ENCODE assay signal across 1 cellular context in genomic region chr7:152436279-152437147, GRCh38.
A peak's percentile ranks its signal among the peaks of the same experiment; 100 is the strongest.
TF ChIP-seq lines count a peak whose summit lies in the region.

No MANE protein-coding gene starts in this region.

TF ChIP-seq in K562, 482 proteins besides CTCF, POLR2A, EP300 and RAD21 (continued from another document):
- TF ChIP-seq ZNF584 (CRISPR knock-in tag; IDR thresholded peaks at IDR 0.05; ENCODE audit: low read depth) (peak; percentile 69; the same call in 1 of the 2 replicates), ETV5 (CRISPR knock-in tag; IDR thresholded peaks at IDR 0.05; ENCODE audit: low read depth) (peak; percentile 69), NEUROD1 (IDR thresholded peaks at IDR 0.05; ENCODE audit: borderline replicate concordance, low read depth, low read length, partially characterized antibody) (peak; percentile 100), ZBTB8A (IDR thresholded peaks at IDR 0.05; ENCODE audit: partially characterized antibody) (no peak), SMARCE1 (IDR thresholded peaks at IDR 0.05) (peak; percentile 38; the same call in 1 of the 2 replicates), ZNF695 (CRISPR knock-in tag; IDR thresholded peaks at IDR 0.05) (no peak), GABPA (tag; conservative IDR thresholded peaks at IDR 0.05; ENCODE audit: low read depth) (peak; percentile 63; the same call in 1 of the 2 replicates), SMAD2 (IDR thresholded peaks at IDR 0.05; ENCODE audit: low read depth, low read length) (no peak), NRF1 (conservative IDR thresholded peaks at IDR 0.05 in 1 of 2, IDR thresholded peaks at IDR 0.05 in 1 of 2) (peak; percentile 78 to 80; a peak in 3 of 4 replicates), MTA3 (IDR thresholded peaks at IDR 0.05; ENCODE audit: borderline replicate concordance) (peak; percentile 52), SAFB (IDR thresholded peaks at IDR 0.05; ENCODE audit: borderline replicate concordance, low read depth, low read length) (peak; percentile 90), POLR2AphosphoS5 (IDR thresholded peaks at IDR 0.05; ENCODE audit: control insufficient read depth, insufficient read depth, low read depth, low read length) (peak; percentile 81), MXI1 (IDR thresholded peaks at IDR 0.05; ENCODE audit: low read depth, low read length) (peak; percentile 64; the same call in 1 of the 2 replicates), ATF1 (CRISPR knock-in tag; IDR thresholded peaks at IDR 0.05) (peak; percentile 61; the same call in 1 of the 2 replicates), ATF1 (tag; IDR thresholded peaks at IDR 0.05) (peak; percentile 89), GATAD2B (IDR thresholded peaks at IDR 0.05; ENCODE audit: borderline replicate concordance) (peak; percentile 94), ZNF696 (CRISPR knock-in tag; conservative IDR thresholded peaks at IDR 0.05) (no peak), CHD2 (IDR thresholded peaks at IDR 0.05; ENCODE audit: low read depth, low read length) (peak; percentile 56), ZNF592 (IDR thresholded peaks at IDR 0.05) (peak; percentile 95), FOXJ2 (tag; IDR thresholded peaks at IDR 0.05) (peak; percentile 77), MAZ (CRISPR knock-in tag; conservative IDR thresholded peaks at IDR 0.05 in 1 of 2, IDR thresholded peaks at IDR 0.05 in 1 of 2) (peak; percentile 92 to 98), JUN (IDR thresholded peaks at IDR 0.05; ENCODE audit: borderline replicate concordance, low read depth, low read length) (peak; percentile 69), JUN (CRISPR knock-in tag; IDR thresholded peaks at IDR 0.05; ENCODE audit: borderline replicate concordance) (no peak), NKRF (IDR thresholded peaks at IDR 0.05; ENCODE audit: borderline replicate concordance) (no peak; the same call in 1 of the 2 replicates), ZNF740 (CRISPR knock-in tag; IDR thresholded peaks at IDR 0.05) (peak; percentile 87), ZNF740 (tag; IDR thresholded peaks at IDR 0.05) (peak in 1 of 2 experiments; percentile 88; a peak in 1 of 4 replicates), SMC3 (conservative IDR thresholded peaks at IDR 0.05; ENCODE audit: insufficient read depth, low read depth, low read length) (peak; percentile 39; the same call in 1 of the 2 replicates), CHCHD3 (CRISPR knock-in tag; IDR thresholded peaks at IDR 0.05) (peak; percentile 68; the same call in 1 of the 2 replicates), KHSRP (IDR thresholded peaks at IDR 0.05) (no peak), DEAF1 (CRISPR knock-in tag; IDR thresholded peaks at IDR 0.05) (peak; percentile 44; the same call in 1 of the 2 replicates), CREB1 (IDR thresholded peaks at IDR 0.05) (peak; percentile 90), CREB1 (CRISPR knock-in tag; IDR thresholded peaks at IDR 0.05) (peak; percentile 89), ZNF699 (CRISPR knock-in tag; IDR thresholded peaks at IDR 0.05; ENCODE audit: insufficient replicate concordance) (no peak), ZNF398 (CRISPR knock-in tag; IDR thresholded peaks at IDR 0.05) (no peak)
- TF ChIP-seq, protein P1, sequence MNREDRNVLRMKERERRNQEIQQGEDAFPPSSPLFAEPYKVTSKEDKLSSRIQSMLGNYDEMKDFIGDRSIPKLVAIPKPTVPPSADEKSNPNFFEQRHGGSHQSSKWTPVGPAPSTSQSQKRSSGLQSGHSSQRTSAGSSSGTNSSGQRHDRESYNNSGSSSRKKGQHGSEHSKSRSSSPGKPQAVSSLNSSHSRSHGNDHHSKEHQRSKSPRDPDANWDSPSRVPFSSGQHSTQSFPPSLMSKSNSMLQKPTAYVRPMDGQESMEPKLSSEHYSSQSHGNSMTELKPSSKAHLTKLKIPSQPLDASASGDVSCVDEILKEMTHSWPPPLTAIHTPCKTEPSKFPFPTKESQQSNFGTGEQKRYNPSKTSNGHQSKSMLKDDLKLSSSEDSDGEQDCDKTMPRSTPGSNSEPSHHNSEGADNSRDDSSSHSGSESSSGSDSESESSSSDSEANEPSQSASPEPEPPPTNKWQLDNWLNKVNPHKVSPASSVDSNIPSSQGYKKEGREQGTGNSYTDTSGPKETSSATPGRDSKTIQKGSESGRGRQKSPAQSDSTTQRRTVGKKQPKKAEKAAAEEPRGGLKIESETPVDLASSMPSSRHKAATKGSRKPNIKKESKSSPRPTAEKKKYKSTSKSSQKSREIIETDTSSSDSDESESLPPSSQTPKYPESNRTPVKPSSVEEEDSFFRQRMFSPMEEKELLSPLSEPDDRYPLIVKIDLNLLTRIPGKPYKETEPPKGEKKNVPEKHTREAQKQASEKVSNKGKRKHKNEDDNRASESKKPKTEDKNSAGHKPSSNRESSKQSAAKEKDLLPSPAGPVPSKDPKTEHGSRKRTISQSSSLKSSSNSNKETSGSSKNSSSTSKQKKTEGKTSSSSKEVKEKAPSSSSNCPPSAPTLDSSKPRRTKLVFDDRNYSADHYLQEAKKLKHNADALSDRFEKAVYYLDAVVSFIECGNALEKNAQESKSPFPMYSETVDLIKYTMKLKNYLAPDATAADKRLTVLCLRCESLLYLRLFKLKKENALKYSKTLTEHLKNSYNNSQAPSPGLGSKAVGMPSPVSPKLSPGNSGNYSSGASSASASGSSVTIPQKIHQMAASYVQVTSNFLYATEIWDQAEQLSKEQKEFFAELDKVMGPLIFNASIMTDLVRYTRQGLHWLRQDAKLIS (CRISPR knock-in tag; IDR thresholded peaks at IDR 0.05) = peak; percentile 93; the same call in 1 of the 2 replicates
- TF ChIP-seq, protein P2, sequence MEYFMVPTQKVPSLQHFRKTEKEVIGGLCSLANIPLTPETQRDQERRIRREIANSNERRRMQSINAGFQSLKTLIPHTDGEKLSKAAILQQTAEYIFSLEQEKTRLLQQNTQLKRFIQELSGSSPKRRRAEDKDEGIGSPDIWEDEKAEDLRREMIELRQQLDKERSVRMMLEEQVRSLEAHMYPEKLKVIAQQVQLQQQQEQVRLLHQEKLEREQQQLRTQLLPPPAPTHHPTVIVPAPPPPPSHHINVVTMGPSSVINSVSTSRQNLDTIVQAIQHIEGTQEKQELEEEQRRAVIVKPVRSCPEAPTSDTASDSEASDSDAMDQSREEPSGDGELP (CRISPR knock-in tag; IDR thresholded peaks at IDR 0.05; ENCODE audit: borderline replicate concordance) = peak; percentile 85
